In the genomic region with DNA sequence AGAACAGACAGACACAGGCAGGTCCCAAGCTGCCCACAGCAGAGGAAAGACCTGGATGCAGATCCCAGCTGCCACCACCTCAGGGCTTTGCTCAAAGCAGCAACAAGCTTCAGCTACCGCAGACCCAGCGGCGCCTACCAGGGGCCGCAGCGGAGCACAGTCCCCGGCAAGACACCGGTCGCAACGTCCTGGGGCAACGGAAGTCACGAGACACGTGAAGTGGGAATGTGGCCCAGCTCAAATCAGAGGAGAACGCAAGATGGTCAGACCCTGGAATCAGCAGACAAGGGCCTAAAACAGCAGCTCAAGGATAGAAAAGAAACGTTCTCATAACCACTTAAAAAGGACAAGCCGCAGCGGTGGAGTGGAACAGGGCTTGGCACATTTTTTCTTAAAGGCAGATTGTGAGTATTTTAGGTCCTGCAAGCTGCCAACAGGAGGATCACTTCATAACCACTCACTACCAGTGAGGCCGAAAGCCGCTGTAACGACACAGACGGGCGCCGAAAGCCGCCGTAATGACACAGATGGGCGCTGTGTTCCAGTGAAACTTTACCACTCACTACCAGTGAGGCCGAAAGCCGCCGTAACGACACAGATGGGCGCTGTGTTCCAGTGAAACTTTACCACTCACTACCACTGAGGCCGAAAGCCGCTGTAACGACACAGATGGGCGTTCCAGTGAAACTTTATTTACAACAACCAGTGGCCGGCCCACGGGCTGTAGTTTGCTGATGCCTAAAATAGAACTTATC, we compare ENCODE assay signal across 2 cellular contexts.
TF ChIP-seq lines count a peak whose summit lies in the region.

No MANE protein-coding gene starts in this region.

TF ChIP-seq in GM23338, 12 proteins besides CTCF, POLR2A, EP300 and RAD21 (continues in another document):
- TF ChIP-seq, protein P1, sequence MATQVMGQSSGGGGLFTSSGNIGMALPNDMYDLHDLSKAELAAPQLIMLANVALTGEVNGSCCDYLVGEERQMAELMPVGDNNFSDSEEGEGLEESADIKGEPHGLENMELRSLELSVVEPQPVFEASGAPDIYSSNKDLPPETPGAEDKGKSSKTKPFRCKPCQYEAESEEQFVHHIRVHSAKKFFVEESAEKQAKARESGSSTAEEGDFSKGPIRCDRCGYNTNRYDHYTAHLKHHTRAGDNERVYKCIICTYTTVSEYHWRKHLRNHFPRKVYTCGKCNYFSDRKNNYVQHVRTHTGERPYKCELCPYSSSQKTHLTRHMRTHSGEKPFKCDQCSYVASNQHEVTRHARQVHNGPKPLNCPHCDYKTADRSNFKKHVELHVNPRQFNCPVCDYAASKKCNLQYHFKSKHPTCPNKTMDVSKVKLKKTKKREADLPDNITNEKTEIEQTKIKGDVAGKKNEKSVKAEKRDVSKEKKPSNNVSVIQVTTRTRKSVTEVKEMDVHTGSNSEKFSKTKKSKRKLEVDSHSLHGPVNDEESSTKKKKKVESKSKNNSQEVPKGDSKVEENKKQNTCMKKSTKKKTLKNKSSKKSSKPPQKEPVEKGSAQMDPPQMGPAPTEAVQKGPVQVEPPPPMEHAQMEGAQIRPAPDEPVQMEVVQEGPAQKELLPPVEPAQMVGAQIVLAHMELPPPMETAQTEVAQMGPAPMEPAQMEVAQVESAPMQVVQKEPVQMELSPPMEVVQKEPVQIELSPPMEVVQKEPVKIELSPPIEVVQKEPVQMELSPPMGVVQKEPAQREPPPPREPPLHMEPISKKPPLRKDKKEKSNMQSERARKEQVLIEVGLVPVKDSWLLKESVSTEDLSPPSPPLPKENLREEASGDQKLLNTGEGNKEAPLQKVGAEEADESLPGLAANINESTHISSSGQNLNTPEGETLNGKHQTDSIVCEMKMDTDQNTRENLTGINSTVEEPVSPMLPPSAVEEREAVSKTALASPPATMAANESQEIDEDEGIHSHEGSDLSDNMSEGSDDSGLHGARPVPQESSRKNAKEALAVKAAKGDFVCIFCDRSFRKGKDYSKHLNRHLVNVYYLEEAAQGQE (IDR thresholded peaks at IDR 0.05; ENCODE audit: unreplicated experiment), result no peak
- no peak for TF ChIP-seq POLR2AphosphoS5 (IDR thresholded peaks at IDR 0.05; ENCODE audit: low read depth)
- no peak for TF ChIP-seq ZNF331 (CRISPR knock-in tag; IDR thresholded peaks at IDR 0.05; ENCODE audit: low read depth)
- TF ChIP-seq EZH2phosphoT487 (IDR thresholded peaks at IDR 0.05; ENCODE audit: unreplicated experiment), result no peak
- TF ChIP-seq, protein P2, sequence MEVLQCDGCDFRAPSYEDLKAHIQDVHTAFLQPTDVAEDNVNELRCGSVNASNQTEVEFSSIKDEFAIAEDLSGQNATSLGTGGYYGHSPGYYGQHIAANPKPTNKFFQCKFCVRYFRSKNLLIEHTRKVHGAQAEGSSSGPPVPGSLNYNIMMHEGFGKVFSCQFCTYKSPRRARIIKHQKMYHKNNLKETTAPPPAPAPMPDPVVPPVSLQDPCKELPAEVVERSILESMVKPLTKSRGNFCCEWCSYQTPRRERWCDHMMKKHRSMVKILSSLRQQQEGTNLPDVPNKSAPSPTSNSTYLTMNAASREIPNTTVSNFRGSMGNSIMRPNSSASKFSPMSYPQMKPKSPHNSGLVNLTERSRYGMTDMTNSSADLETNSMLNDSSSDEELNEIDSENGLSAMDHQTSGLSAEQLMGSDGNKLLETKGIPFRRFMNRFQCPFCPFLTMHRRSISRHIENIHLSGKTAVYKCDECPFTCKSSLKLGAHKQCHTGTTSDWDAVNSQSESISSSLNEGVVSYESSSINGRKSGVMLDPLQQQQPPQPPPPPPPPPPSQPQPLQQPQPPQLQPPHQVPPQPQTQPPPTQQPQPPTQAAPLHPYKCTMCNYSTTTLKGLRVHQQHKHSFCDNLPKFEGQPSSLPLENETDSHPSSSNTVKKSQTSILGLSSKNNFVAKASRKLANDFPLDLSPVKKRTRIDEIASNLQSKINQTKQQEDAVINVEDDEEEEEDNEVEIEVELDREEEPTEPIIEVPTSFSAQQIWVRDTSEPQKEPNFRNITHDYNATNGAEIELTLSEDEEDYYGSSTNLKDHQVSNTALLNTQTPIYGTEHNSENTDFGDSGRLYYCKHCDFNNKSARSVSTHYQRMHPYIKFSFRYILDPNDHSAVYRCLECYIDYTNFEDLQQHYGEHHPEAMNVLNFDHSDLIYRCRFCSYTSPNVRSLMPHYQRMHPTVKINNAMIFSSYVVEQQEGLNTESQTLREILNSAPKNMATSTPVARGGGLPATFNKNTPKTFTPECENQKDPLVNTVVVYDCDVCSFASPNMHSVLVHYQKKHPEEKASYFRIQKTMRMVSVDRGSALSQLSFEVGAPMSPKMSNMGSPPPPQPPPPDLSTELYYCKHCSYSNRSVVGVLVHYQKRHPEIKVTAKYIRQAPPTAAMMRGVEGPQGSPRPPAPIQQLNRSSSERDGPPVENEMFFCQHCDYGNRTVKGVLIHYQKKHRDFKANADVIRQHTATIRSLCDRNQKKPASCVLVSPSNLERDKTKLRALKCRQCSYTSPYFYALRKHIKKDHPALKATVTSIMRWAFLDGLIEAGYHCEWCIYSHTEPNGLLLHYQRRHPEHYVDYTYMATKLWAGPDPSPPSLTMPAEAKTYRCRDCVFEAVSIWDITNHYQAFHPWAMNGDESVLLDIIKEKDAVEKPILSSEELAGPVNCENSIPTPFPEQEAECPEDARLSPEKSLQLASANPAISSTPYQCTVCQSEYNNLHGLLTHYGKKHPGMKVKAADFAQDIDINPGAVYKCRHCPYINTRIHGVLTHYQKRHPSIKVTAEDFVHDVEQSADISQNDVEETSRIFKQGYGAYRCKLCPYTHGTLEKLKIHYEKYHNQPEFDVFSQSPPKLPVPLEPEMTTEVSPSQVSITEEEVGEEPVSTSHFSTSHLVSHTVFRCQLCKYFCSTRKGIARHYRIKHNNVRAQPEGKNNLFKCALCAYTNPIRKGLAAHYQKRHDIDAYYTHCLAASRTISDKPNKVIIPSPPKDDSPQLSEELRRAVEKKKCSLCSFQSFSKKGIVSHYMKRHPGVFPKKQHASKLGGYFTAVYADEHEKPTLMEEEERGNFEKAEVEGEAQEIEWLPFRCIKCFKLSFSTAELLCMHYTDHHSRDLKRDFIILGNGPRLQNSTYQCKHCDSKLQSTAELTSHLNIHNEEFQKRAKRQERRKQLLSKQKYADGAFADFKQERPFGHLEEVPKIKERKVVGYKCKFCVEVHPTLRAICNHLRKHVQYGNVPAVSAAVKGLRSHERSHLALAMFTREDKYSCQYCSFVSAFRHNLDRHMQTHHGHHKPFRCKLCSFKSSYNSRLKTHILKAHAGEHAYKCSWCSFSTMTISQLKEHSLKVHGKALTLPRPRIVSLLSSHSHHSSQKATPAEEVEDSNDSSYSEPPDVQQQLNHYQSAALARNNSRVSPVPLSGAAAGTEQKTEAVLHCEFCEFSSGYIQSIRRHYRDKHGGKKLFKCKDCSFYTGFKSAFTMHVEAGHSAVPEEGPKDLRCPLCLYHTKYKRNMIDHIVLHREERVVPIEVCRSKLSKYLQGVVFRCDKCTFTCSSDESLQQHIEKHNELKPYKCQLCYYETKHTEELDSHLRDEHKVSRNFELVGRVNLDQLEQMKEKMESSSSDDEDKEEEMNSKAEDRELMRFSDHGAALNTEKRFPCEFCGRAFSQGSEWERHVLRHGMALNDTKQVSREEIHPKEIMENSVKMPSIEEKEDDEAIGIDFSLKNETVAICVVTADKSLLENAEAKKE (CRISPR knock-in tag; IDR thresholded peaks at IDR 0.05), result no peak
- no peak for TF ChIP-seq EZH2 (IDR thresholded peaks at IDR 0.05; ENCODE audit: low read depth, unreplicated experiment)
- TF ChIP-seq, protein P3, sequence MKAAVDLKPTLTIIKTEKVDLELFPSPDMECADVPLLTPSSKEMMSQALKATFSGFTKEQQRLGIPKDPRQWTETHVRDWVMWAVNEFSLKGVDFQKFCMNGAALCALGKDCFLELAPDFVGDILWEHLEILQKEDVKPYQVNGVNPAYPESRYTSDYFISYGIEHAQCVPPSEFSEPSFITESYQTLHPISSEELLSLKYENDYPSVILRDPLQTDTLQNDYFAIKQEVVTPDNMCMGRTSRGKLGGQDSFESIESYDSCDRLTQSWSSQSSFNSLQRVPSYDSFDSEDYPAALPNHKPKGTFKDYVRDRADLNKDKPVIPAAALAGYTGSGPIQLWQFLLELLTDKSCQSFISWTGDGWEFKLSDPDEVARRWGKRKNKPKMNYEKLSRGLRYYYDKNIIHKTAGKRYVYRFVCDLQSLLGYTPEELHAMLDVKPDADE (IDR thresholded peaks at IDR 0.05), result no peak

TF ChIP-seq in K562, 482 proteins besides CTCF, POLR2A, EP300 and RAD21:
- no peak for TF ChIP-seq TAL1 (IDR thresholded peaks at IDR 0.05)
- TF ChIP-seq, protein P4, sequence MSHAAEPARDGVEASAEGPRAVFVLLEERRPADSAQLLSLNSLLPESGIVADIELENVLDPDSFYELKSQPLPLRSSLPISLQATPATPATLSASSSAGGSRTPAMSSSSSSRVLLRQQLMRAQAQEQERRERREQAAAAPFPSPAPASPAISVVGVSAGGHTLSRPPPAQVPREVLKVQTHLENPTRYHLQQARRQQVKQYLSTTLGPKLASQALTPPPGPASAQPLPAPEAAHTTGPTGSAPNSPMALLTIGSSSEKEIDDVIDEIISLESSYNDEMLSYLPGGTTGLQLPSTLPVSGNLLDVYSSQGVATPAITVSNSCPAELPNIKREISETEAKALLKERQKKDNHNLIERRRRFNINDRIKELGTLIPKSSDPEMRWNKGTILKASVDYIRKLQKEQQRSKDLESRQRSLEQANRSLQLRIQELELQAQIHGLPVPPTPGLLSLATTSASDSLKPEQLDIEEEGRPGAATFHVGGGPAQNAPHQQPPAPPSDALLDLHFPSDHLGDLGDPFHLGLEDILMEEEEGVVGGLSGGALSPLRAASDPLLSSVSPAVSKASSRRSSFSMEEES (CRISPR knock-in tag; IDR thresholded peaks at IDR 0.05), result peak; percentile 13; the same call in 1 of the 2 replicates
TF ChIP-seq in K562: peak in this region for 1.
